20 cellular contexts compared by ENCODE assay signal in genomic region chr6:151796842-151797530, GRCh38. TPM values are rescaled to one million over a fixed set of nuclear protein-coding genes. Genes with fewer than 3 reads are reported as not detected.
DNase-seq lines count a peak whose midpoint lies in the region; ATAC-seq and TF ChIP-seq lines count a peak whose summit lies in the region.
"Had no signal": no experiment of that assay in that cellular context is flagged by ENCODE, and none has a peak within 500 bp of the region (broad histone marks: within the 10 kb centered on the region; RNA-seq: fewer than 3 reads in every experiment).

No MANE protein-coding gene starts in this region.

- no peak for DNase-seq in adipocyte (ENCODE audit: low read depth)
- DNase-seq in fibroblast of peridontal ligament (ENCODE audit: extremely low read depth) = peak; percentile 66
- peak; percentile 24 for DNase-seq in myocyte (ENCODE audit: low read depth)
- DNase-seq in thoracic aorta (ENCODE audit: low spot score) = no peak
- no peak for DNase-seq in NCI-H446 treated with DMSO at 0.1 percent for 48 hours (lab: John Stamatoyannopoulos, UW)
- no peak for DNase-seq in stimulated activated CD4-positive, alpha-beta T cell treated with anti-CD3 and anti-CD28 coated beads, Interleukin-2, amount 100 ng/mL, for 48 hours
- DNase-seq: Calu3; CD4-positive, CD25-positive, alpha-beta regulatory T cell; DMS79; MV-4-11; NCI-H1417 treated with DMSO at 0.1 percent for 48 hours; NCI-H2081; NCI-H526; OCI-M1; RPMI8226 had no signal

- no peak overlapping the region for H3K9ac ChIP-seq in adipocyte (ENCODE audit: low read length)

- H3K9me3 ChIP-seq in adipocyte (ENCODE audit: control insufficient read depth, low read length) (no peaks in the 10 kb centered on the region), thoracic aorta (no peaks in the 10 kb centered on the region)
- H3K9me3 ChIP-seq: HAP-1 had no signal

- TF ChIP-seq CTCF in thoracic aorta (IDR thresholded peaks at IDR 0.05) = no peak

- H3K4me3 ChIP-seq in adipocyte (ENCODE audit: low read length) = peak overlapping the region; percentile 5
- no peak overlapping the region for H3K4me3 ChIP-seq in thoracic aorta
- H3K4me3 ChIP-seq: GM12878, HAP-1 had no signal

- ATAC-seq in thoracic aorta (ENCODE audit: insufficient number of reproducible peaks, low FRiP score, low read depth) (no peak), GM19328 (IDR thresholded peaks at IDR 0.05; ENCODE audit: unreplicated experiment) (no peak)
- ATAC-seq: GM12878 had no signal

- H3K27me3 ChIP-seq in adipocyte (replicated peaks; ENCODE audit: control insufficient read depth, insufficient read depth, low read length) = peaks cover 4% of the 10 kb centered on the region
- no peaks in the 10 kb centered on the region for H3K27me3 ChIP-seq in thoracic aorta (replicated peaks; ENCODE audit: insufficient read depth)

- no peaks in the 10 kb centered on the region for H3K36me3 ChIP-seq in adipocyte (ENCODE audit: control insufficient read depth, insufficient read depth, low read length, severe bottlenecking)
- H3K36me3 ChIP-seq in thoracic aorta = no peaks in the 10 kb centered on the region
- H3K36me3 ChIP-seq: HAP-1 had no signal

- H3K4me1 ChIP-seq in adipocyte (ENCODE audit: control insufficient read depth, insufficient read depth, low read length) (peaks cover 11% of the 10 kb centered on the region), thoracic aorta (ENCODE audit: control insufficient read depth in 1 of 2, low read depth in 2 of 2) (peaks cover 17 to 18% of the 10 kb centered on the region in 2 donors)
- H3K4me1 ChIP-seq: HAP-1 had no signal

- peak overlapping the region; percentile 36 to 55 for H3K27ac ChIP-seq in thoracic aorta

RNA-seq across cellular contexts. Expression of gene ESR1, which starts 10.5 kb away (rescaled TPM):
- 0.72 and 0.83 TPM in 2 replicates for total RNA-seq in myocyte
- 0.93 TPM for polyA plus RNA-seq in myocyte (2012)
- total RNA-seq in thoracic aorta = 1 to 10 TPM; 4.9 TPM
- total RNA-seq: G401, HT-29 had no signal

Comparison
In these comparisons a context has a peak if more than half of its experiments do, and no peak if none do; other contexts are left out.
1. DNase-seq: peak in fibroblast of peridontal ligament (single experiment) and myocyte (single experiment); none in adipocyte (single experiment), thoracic aorta (single experiment), NCI-H446 treated with DMSO at 0.1 percent for 48 hours (single experiment) and stimulated activated CD4-positive, alpha-beta T cell treated with anti-CD3 and anti-CD28 coated beads, Interleukin-2, amount 100 ng/mL, for 48 hours (0 of 2).